ENCODE assay signal across 18 cellular contexts in the genomic region with DNA sequence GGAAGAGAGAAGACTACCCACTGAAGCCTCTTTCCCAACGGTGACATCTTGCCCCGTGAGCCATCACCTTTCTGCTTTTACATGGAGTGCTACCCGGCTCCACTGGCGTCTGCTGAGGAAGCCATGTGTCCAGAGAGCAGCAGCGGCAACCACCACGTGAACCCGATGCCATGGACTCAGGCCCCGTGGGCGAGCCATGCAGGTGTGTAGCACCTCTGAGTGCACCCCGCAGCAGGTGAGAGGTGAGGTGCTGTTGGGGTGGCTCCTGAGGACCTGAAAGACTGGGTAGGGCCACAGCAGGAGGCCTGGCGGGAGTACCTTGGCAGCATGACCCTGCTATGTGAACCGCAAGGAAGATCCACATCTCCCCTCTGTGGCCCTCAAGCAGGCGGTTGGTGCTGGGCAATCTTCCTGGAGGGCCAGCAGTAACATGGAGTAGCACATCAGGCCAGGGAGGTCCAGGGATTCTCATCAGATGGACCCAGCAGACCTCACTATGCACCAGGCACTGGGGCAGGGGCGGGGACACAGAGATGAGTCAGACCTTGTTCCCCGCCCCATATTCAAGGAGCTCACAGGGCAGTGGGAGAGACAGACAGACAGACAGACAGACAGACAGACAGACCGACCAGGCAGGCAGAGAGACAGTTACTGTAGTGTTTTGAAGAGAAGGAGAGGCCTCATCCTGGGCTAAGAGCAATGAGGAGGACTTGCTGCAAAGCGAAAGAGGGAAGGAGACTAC.
DNase-seq lines count a peak whose midpoint lies in the region; ATAC-seq and TF ChIP-seq lines count a peak whose summit lies in the region.
"Had no signal": no experiment of that assay in that cellular context is flagged by ENCODE, and none has a peak within 500 bp of the region (broad histone marks: within the 10 kb centered on the region; RNA-seq: fewer than 3 reads in every experiment).

No MANE protein-coding gene starts in this region.

- H3K27ac ChIP-seq in H9 (ENCODE audit: insufficient read length, low read depth, low read length) = no peak overlapping the region
- H3K27ac ChIP-seq: 22Rv1, left ventricle myocardium inferior had no signal

- H3K14ac ChIP-seq in H9 (ENCODE audit: insufficient read depth, low read length) = 0 out of 2 replicates have a peak overlapping the region, but pooled peaks have one; percentile 29

- no peak overlapping the region for H3K9ac ChIP-seq in H9 (ENCODE audit: extremely low read depth, insufficient read length, low read length)

- no peaks in the 10 kb centered on the region for H3K9me3 ChIP-seq in H9 (ENCODE audit: control insufficient read depth, low read depth, low read length)

- peaks cover 4% of the 10 kb centered on the region for H3K27me3 Mint-ChIP-seq in H9 (ENCODE audit: low read depth)
- no peaks in the 10 kb centered on the region for H3K27me3 Mint-ChIP-seq in activated T-helper 2 cell treated with anti-CD3 and anti-CD28 coated beads, Interferon-gamma antibody, Interleukin-2, Interleukin-4, amounts not matched to agents 10 μg/mL and 5 μg/mL and 100 μg/mL, durations not matched to agents 14 hours and 24 hours and 36 hours (ENCODE audit: low read depth)
- H3K27me3 Mint-ChIP-seq in nephron progenitor cell (ENCODE audit: low read depth, poor library complexity) = peaks cover 16% of the 10 kb centered on the region
- H3K27me3 Mint-ChIP-seq: activated CD4-positive, alpha-beta T cell treated with anti-CD3 and anti-CD28 coated beads, Interleukin-2, amount 10 ng/mL, durations not matched to agents 7 days and 5 days; naive thymus-derived CD4-positive, alpha-beta T cell had no signal

- H3K36me3 Mint-ChIP-seq in H9 (ENCODE audit: insufficient read depth in 1 of 3, low read depth in 3 of 3) (no peaks in the 10 kb centered on the region), nephron progenitor cell (ENCODE audit: low read depth) (no peaks in the 10 kb centered on the region)
- H3K36me3 Mint-ChIP-seq in activated T-helper 2 cell treated with anti-CD3 and anti-CD28 coated beads, Interferon-gamma antibody, Interleukin-2, Interleukin-4, amounts not matched to agents 10 μg/mL and 5 μg/mL and 100 μg/mL, durations not matched to agents 14 hours and 24 hours and 36 hours (ENCODE audit: low read depth) = no peaks in the 10 kb centered on the region
- H3K36me3 Mint-ChIP-seq: naive thymus-derived CD4-positive, alpha-beta T cell had no signal

- H3K27ac Mint-ChIP-seq in H9 = no peak overlapping the region; a peak in 1 of 7 replicates
- H3K27ac Mint-ChIP-seq in activated T-helper 2 cell treated with anti-CD3 and anti-CD28 coated beads, Interferon-gamma antibody, Interleukin-2, Interleukin-4, amounts not matched to agents 10 μg/mL and 5 μg/mL and 100 μg/mL, durations not matched to agents 14 hours and 24 hours and 36 hours = no peak overlapping the region
- H3K27ac Mint-ChIP-seq in nephron progenitor cell = peak overlapping the region; percentile 44
- H3K27ac Mint-ChIP-seq: activated CD4-positive, alpha-beta T cell treated with anti-CD3 and anti-CD28 coated beads, Interleukin-2, amount 10 ng/mL, durations not matched to agents 7 days and 5 days had no signal

- no peak overlapping the region for H2BK120ac ChIP-seq in H9 (ENCODE audit: low read depth, low read length, poor library complexity, severe bottlenecking)

- H2BK15ac ChIP-seq in H9 (ENCODE audit: low read depth, low read length) = no peak overlapping the region

- H2AK5ac ChIP-seq in H9 (ENCODE audit: insufficient read length, low read length) = no peak overlapping the region

- peak; percentile 32 for DNase-seq in DMS53 (lab: John Stamatoyannopoulos, UW)
- DNase-seq in DMS53 treated with DMSO at 0.1 percent for 48 hours (lab: John Stamatoyannopoulos, UW; ENCODE audit: unreplicated experiment) = no peak
- peak; percentile 26 for DNase-seq in H9
- peak; percentile 4 for DNase-seq in activated T-helper 2 cell treated with anti-CD3 and anti-CD28 coated beads, Interferon-gamma antibody, Interleukin-2, Interleukin-4, amounts not matched to agents 10 μg/mL and 5 μg/mL and 100 μg/mL, durations not matched to agents 14 hours and 24 hours and 36 hours (ENCODE audit: low spot score)
- DNase-seq in nephron progenitor cell = no peak
- DNase-seq: activated CD4-positive, alpha-beta T cell treated with anti-CD3 and anti-CD28 coated beads, Interleukin-2, amount 10 ng/mL, durations not matched to agents 7 days and 5 days; dermis blood vessel endothelial cell; hypothalamus; left ventricle myocardium inferior; NCI-H2107; NCI-H82; T1000 had no signal

- no peak overlapping the region for H2BK20ac ChIP-seq in H9 (ENCODE audit: low read depth, low read length, poor library complexity, severe bottlenecking)

- H3K18ac ChIP-seq in H9 (ENCODE audit: insufficient read length, low read depth, low read length) = no peak overlapping the region

- H3K56ac ChIP-seq in H9 (ENCODE audit: insufficient read length, low read depth, low read length) = no peak overlapping the region

- no peak overlapping the region for H4K91ac ChIP-seq in H9 (ENCODE audit: insufficient read length, low read depth, low read length)

- WGBS in H9 (ENCODE audit: extremely low coverage, insufficient read length, low lambda C conversion rate) = no CpG with 5 or more reads among the region's 17 CpGs

- ATAC-seq in GM21576 (IDR thresholded peaks at IDR 0.05; ENCODE audit: unreplicated experiment) (no peak), HG03095 (IDR thresholded peaks at IDR 0.05; ENCODE audit: unreplicated experiment) (no peak), HG03025 (IDR thresholded peaks at IDR 0.05; ENCODE audit: low FRiP score, unreplicated experiment) (no peak)
- ATAC-seq: naive thymus-derived CD4-positive, alpha-beta T cell; Right ventricle myocardium inferior had no signal

- H3K79me1 ChIP-seq in H9 (ENCODE audit: insufficient read depth, low read depth, low read length, poor library complexity, severe bottlenecking) = no peaks in the 10 kb centered on the region

- no peak overlapping the region for H4K5ac ChIP-seq in H9 (ENCODE audit: insufficient read length, low read depth, low read length)

- H2BK12ac ChIP-seq in H9 (ENCODE audit: insufficient read length, low read depth, low read length) = no peak overlapping the region

- H3K79me2 ChIP-seq in H9 (ENCODE audit: insufficient read depth, low read length) = no peaks in the 10 kb centered on the region

- H3K4me1 ChIP-seq in H9 (ENCODE audit: insufficient read depth, low read length) = no peaks in the 10 kb centered on the region
- H3K4me1 ChIP-seq: left ventricle myocardium inferior had no signal

- H3K9me3 Mint-ChIP-seq in H9 (no peaks in the 10 kb centered on the region; a peak in 2 of 5 replicates), nephron progenitor cell (no peaks in the 10 kb centered on the region)
- no peaks in the 10 kb centered on the region for H3K9me3 Mint-ChIP-seq in activated T-helper 2 cell treated with anti-CD3 and anti-CD28 coated beads, Interferon-gamma antibody, Interleukin-2, Interleukin-4, amounts not matched to agents 10 μg/mL and 5 μg/mL and 100 μg/mL, durations not matched to agents 14 hours and 24 hours and 36 hours
- H3K9me3 Mint-ChIP-seq: activated CD4-positive, alpha-beta T cell treated with anti-CD3 and anti-CD28 coated beads, Interleukin-2, amount 10 ng/mL, durations not matched to agents 7 days and 5 days; naive thymus-derived CD4-positive, alpha-beta T cell had no signal

- TF ChIP-seq CTCF in H9 (conservative IDR thresholded peaks at IDR 0.05) (no peak), nephron progenitor cell (IDR thresholded peaks at IDR 0.05) (no peak)

- peak overlapping the region in 1 of 2 experiments; percentile 1; a peak in 1 of 5 replicates for H3K4me3 Mint-ChIP-seq in H9
- H3K4me3 Mint-ChIP-seq in activated T-helper 2 cell treated with anti-CD3 and anti-CD28 coated beads, Interferon-gamma antibody, Interleukin-2, Interleukin-4, amounts not matched to agents 10 μg/mL and 5 μg/mL and 100 μg/mL, durations not matched to agents 14 hours and 24 hours and 36 hours (ENCODE audit: low read depth) = no peak overlapping the region
- no peak overlapping the region for H3K4me3 Mint-ChIP-seq in nephron progenitor cell
- H3K4me3 Mint-ChIP-seq: activated CD4-positive, alpha-beta T cell treated with anti-CD3 and anti-CD28 coated beads, Interleukin-2, amount 10 ng/mL, durations not matched to agents 7 days and 5 days; naive thymus-derived CD4-positive, alpha-beta T cell had no signal

- no peak overlapping the region for H2BK5ac ChIP-seq in H9 (ENCODE audit: insufficient read length, low read length)

- no peak overlapping the region for H4K8ac ChIP-seq in H9 (replicated peaks; ENCODE audit: insufficient read length, low read depth, low read length)

- H3K23ac ChIP-seq in H9 (ENCODE audit: insufficient read length, low read depth, low read length) = no peak overlapping the region

- no peak overlapping the region for H3K4me2 ChIP-seq in H9 (ENCODE audit: insufficient read depth, insufficient read length, low read length)

- H3K23me2 ChIP-seq in H9 (ENCODE audit: insufficient read length, low read depth, low read length, poor library complexity, severe bottlenecking) = no peaks in the 10 kb centered on the region

- H2AFZ ChIP-seq in H9 (ENCODE audit: low read length) = no peak overlapping the region

- no peaks in the 10 kb centered on the region for H3K27me3 ChIP-seq in H9 (ENCODE audit: insufficient read depth, low read length)

- H3K4ac ChIP-seq in H9 (ENCODE audit: low read depth, low read length) = no peak overlapping the region

- intact Hi-C loops in activated T-helper 2 cell treated with anti-CD3 and anti-CD28 coated beads, Interferon-gamma antibody, Interleukin-2, Interleukin-4, amounts not matched to agents 10 μg/mL and 5 μg/mL and 100 μg/mL, durations not matched to agents 14 hours and 24 hours and 36 hours (cut with micrococcal nuclease) = no loop called here

- H3T11ph ChIP-seq in H9 (ENCODE audit: low read length) = no peak overlapping the region

- H3K4me1 Mint-ChIP-seq in H9 (no peaks in the 10 kb centered on the region), nephron progenitor cell (no peaks in the 10 kb centered on the region)
- H3K4me1 Mint-ChIP-seq in activated T-helper 2 cell treated with anti-CD3 and anti-CD28 coated beads, Interferon-gamma antibody, Interleukin-2, Interleukin-4, amounts not matched to agents 10 μg/mL and 5 μg/mL and 100 μg/mL, durations not matched to agents 14 hours and 24 hours and 36 hours (ENCODE audit: low read depth) = no peaks in the 10 kb centered on the region
- H3K4me1 Mint-ChIP-seq: activated CD4-positive, alpha-beta T cell treated with anti-CD3 and anti-CD28 coated beads, Interleukin-2, amount 10 ng/mL, durations not matched to agents 7 days and 5 days had no signal

- H4K20me1 ChIP-seq in H9 (ENCODE audit: control insufficient read depth, insufficient read depth, insufficient read length) = no peaks in the 10 kb centered on the region

Comparison
In these comparisons a context has a peak if more than half of its experiments do, and no peak if none do; other contexts are left out.
1. DNase-seq: peak in DMS53 (single experiment), H9 (single experiment) and activated T-helper 2 cell treated with anti-CD3 and anti-CD28 coated beads, Interferon-gamma antibody, Interleukin-2, Interleukin-4, amounts not matched to agents 10 μg/mL and 5 μg/mL and 100 μg/mL, durations not matched to agents 14 hours and 24 hours and 36 hours (single experiment); none in DMS53 treated with DMSO at 0.1 percent for 48 hours (single experiment) and nephron progenitor cell (single experiment).